ENCODE assay signal across 16 cellular contexts in genomic region chr21:45412909-45413581, GRCh38. TPM values are rescaled to one million over a fixed set of nuclear protein-coding genes. Genes with fewer than 3 reads are reported as not detected.
DNase-seq lines count a peak whose midpoint lies in the region; ATAC-seq, FAIRE-seq and TF ChIP-seq lines count a peak whose summit lies in the region.
"Had no signal": no experiment of that assay in that cellular context is flagged by ENCODE, and none has a peak within 500 bp of the region (broad histone marks: within the 10 kb centered on the region; RNA-seq: fewer than 3 reads in every experiment).

No MANE protein-coding gene starts in this region.

- H3K79me2 ChIP-seq in K562 (ENCODE audit: control insufficient read depth, insufficient read depth, low read length) = peaks cover 30% of the 10 kb centered on the region

- TF ChIP-seq POLR2A in K562 (conservative IDR thresholded peaks at IDR 0.05) = no peak

- H3K4me3 ChIP-seq in HUES64 (ENCODE audit: low read length) (no peak overlapping the region), K562 (no peak overlapping the region)
- H3K4me3 ChIP-seq: skin epidermis had no signal

- TF ChIP-seq RAD21 in K562 (CRISPR knock-in tag; conservative IDR thresholded peaks at IDR 0.05 in 1 of 2, IDR thresholded peaks at IDR 0.05 in 1 of 2) = no peak

- in situ Hi-C loops in K562 (cut with MboI) = no loop called here

- TF ChIP-seq CTCF in K562 (IDR thresholded peaks at IDR 0.05 in 2 of 3, conservative IDR thresholded peaks at IDR 0.05 in 1 of 3; ENCODE audit: insufficient read depth in 2 of 3, low read depth in 1 of 3, low read length in 3 of 3) = no peak

- H3K4me1 ChIP-seq in HUES64 (ENCODE audit: insufficient read depth, low read length) = peaks cover 62% of the 10 kb centered on the region
- peaks cover 41 to 90% of the 10 kb centered on the region in 2 experiments for H3K4me1 ChIP-seq in K562 (replicated peaks in 1 of 2; ENCODE audit: control insufficient read depth in 2 of 2, insufficient read depth in 2 of 2, low read length in 2 of 2)

- H3K9me3 ChIP-seq in HUES64 (ENCODE audit: insufficient read depth, low read depth, low read length) (no peaks in the 10 kb centered on the region), K562 (replicated peaks; ENCODE audit: control insufficient read depth, insufficient read depth, low read depth, low read length) (no peaks in the 10 kb centered on the region)

- CTCF ChIA-PET in K562 (lab: Yijun Ruan, JAX; ENCODE audit: low intra/inter-chr PET ratio) = no interaction called here

- H3K9ac ChIP-seq in HUES64 (ENCODE audit: low read depth, low read length) (peak overlapping the region; percentile 12; the same call in 1 of the 2 replicates), K562 (ENCODE audit: insufficient read depth in 1 of 2, low read depth in 2 of 2, low read length in 2 of 2) (peak overlapping the region; percentile 8 to 18; a peak in 2 of 4 replicates)

- intact Hi-C loops in K562 (cut with micrococcal nuclease) = no loop called here

- BruUV-seq in K562 (replicated peaks; lab: Mats Ljungman, UMichigan) = no TSS peak

- ATAC-seq in K562 (no peak), HG02981 (IDR thresholded peaks at IDR 0.05; ENCODE audit: unreplicated experiment) (no peak), GM21447 (IDR thresholded peaks at IDR 0.05; ENCODE audit: unreplicated experiment) (no peak)
- ATAC-seq: activated T-helper 17 cell treated with anti-CD3 and anti-CD28 coated beads, Interleukin-2, amount 50 U/mL, for 72 hours; effector memory CD8-positive, alpha-beta T cell had no signal

- H3K9me1 ChIP-seq in K562 (ENCODE audit: control insufficient read depth, insufficient read depth, low read length) = peaks cover 5% of the 10 kb centered on the region

- H3K36me3 ChIP-seq in HUES64 (ENCODE audit: insufficient read depth, low read length) (peaks cover 15% of the 10 kb centered on the region; the same call in 1 of the 2 replicates), K562 (ENCODE audit: control insufficient read depth, insufficient read depth, low read length) (no peaks in the 10 kb centered on the region)

- H3K27me3 ChIP-seq in HUES64 (ENCODE audit: insufficient read depth, low read length) (no peaks in the 10 kb centered on the region), K562 (ENCODE audit: control insufficient read depth in 2 of 2, insufficient read depth in 2 of 2, low read length in 2 of 2) (no peaks in the 10 kb centered on the region)

- POLR2A ChIA-PET in K562 (lab: Yijun Ruan, JAX) = interaction anchor here (0.8 to 1.6 kb wide), 4 partner anchors 9 to 124 kb away, joined by 3 to 15 read pairs (median 4); no protein-coding TSS in a partner anchor

- TF ChIP-seq EP300 in K562 (IDR thresholded peaks at IDR 0.05; ENCODE audit: low read length) = no peak

- H3K27ac ChIP-seq in HUES64 (ENCODE audit: low read depth, low read length) = 0 out of 2 replicates have a peak overlapping the region, but pooled peaks have one; percentile 14
- no peak overlapping the region for H3K27ac ChIP-seq in K562 (ENCODE audit: extremely low read depth, low read depth, low read length)
- H3K27ac ChIP-seq: skin epidermis had no signal

- H3K4me2 ChIP-seq in K562 (ENCODE audit: insufficient read depth, low read length) = no peak overlapping the region; the same call in 1 of the 2 replicates

- DNase-seq in K562 (ENCODE audit: extremely low read depth in 1 of 4, low spot score in 3 of 4) (no peak), islet precursor cell (peak; percentile 50), retina (peak; percentile 64), NCI-H446 treated with DMSO at 0.1 percent for 48 hours (lab: John Stamatoyannopoulos, UW) (no peak), NCI-H146 (lab: John Stamatoyannopoulos, UW) (no peak)
- DNase-seq: activated CD4-positive, CD25-positive, alpha-beta regulatory T cell treated with anti-CD3 and anti-CD28 coated beads, Interleukin-2, amount 50 U/mL, for 72 hours; effector memory CD8-positive, alpha-beta T cell; NCI-H2171; stimulated activated CD4-positive, alpha-beta T cell treated with anti-CD3 and anti-CD28 coated beads, Interleukin-4, amount 100 ng/mL, for 4 hours; T-helper 2 cell had no signal

- no peak for FAIRE-seq in K562 (lab: Jason Lieb, UNC)
- FAIRE-seq: H54 had no signal

- H2AFZ ChIP-seq in K562 (ENCODE audit: low read depth, low read length) = no peak overlapping the region

- peaks cover 1% of the 10 kb centered on the region; the same call in 1 of the 2 replicates for H4K20me1 ChIP-seq in K562 (replicated peaks; ENCODE audit: control insufficient read depth, insufficient read depth, low read length)

- WGBS in HUES64 = 73% methylated on average over 27 of the region's 27 CpGs
- WGBS in K562 (ENCODE audit: insufficient coverage, low coverage, missing lambda C conversion rate) = 61% methylated on average over 25 of the region's 27 CpGs

TF ChIP-seq in K562, 482 proteins besides CTCF, POLR2A, EP300 and RAD21 (continues in another document):
- TF ChIP-seq ZNF146 (CRISPR knock-in tag; IDR thresholded peaks at IDR 0.05; ENCODE audit: unreplicated experiment) (no peak), ZFP91 (CRISPR knock-in tag; IDR thresholded peaks at IDR 0.05) (0 out of 2 replicates have a peak, but pooled peaks have one; percentile 11), CXXC5 (CRISPR knock-in tag; IDR thresholded peaks at IDR 0.05) (0 out of 2 replicates have a peak, but pooled peaks have one; percentile 2), KAT7 (CRISPR knock-in tag; IDR thresholded peaks at IDR 0.05; ENCODE audit: borderline replicate concordance) (peak; percentile 53; the same call in 1 of the 2 replicates), MAX (CRISPR knock-in tag; IDR thresholded peaks at IDR 0.05) (peak; percentile 39; the same call in 1 of the 2 replicates), ZBTB33 (CRISPR knock-in tag; IDR thresholded peaks at IDR 0.05) (peak; percentile 82)

RNA-seq across cellular contexts. Expression of gene COL18A1, which starts 8.1 kb away (rescaled TPM):
- 84.3 TPM for polyA plus RNA-seq in HUES64 (2013, experiment 1 of 2)
- polyA plus RNA-seq in HUES64 (2013, experiment 2 of 2) = 87.8 TPM
- 18.2 and 47.1 TPM in 2 replicates for total RNA-seq in K562 (2011; cell fraction: chromatin; rRNA removed; ENCODE audit: low replicate concordance)
- total RNA-seq in K562 (2011; cell fraction: nucleolus; rRNA removed) = 42.8 and 53.0 TPM in 2 replicates
- 26.1 and 28.1 TPM in 2 replicates for total RNA-seq in K562 (2011; cell fraction: nucleoplasm; rRNA removed)
- total RNA-seq in K562 (2014; rRNA removed) (12.0 and 16.1 TPM in 2 replicates), K562 (2014; rRNA removed; fragmentation: Illumina TruSeq; extraction: Trizol) (0.54 and 1.1 TPM in 2 replicates), K562 (2015; rRNA removed; fragmentation: Illumina TruSeq; extraction: Trizol) (1.6 and 2.3 TPM in 2 replicates), K562 (2021) (16.1 and 16.4 TPM in 2 replicates)
- polyA plus RNA-seq in K562 (2011; rRNA removed) (4.9 and 16.8 TPM in 2 replicates), K562 (2014; fragmentation: Illumina TruSeq; extraction: Trizol) (2.0 and 5.5 TPM in 2 replicates), K562 (2014; fragmentation: Nextera tagmentation; extraction: Ambion mirVana) (under 1 TPM; 0.14 to 0.25 TPM), K562 (2014; rRNA removed) (7.8 and 11.8 TPM in 2 replicates)
- polyA plus RNA-seq in K562 (2011; cell fraction: cytosol; rRNA removed) = 23.2 and 39.2 TPM in 2 replicates
- polyA plus RNA-seq in K562 (2011; cell fraction: nucleus; rRNA removed) = 67.4 and 83.8 TPM in 2 replicates
- 6.2 and 11.5 TPM in 2 replicates for polyA plus RNA-seq in K562 (2012)
- polyA minus RNA-seq in K562 (2011; rRNA and poly(A)+ RNA removed) = 2.9 and 3.3 TPM in 2 replicates
- 11.5 and 49.2 TPM in 2 replicates for polyA minus RNA-seq in K562 (2011; cell fraction: cytosol; rRNA and poly(A)+ RNA removed)
- polyA minus RNA-seq in K562 (2011; cell fraction: nucleus; rRNA and poly(A)+ RNA removed) = 11.6 and 22.0 TPM in 2 replicates

Comparison
In these comparisons a context has a peak if more than half of its experiments do, and no peak if none do; other contexts are left out.
1. DNase-seq: peak in islet precursor cell (single experiment) and retina (single experiment); none in K562 (0 of 4), NCI-H446 treated with DMSO at 0.1 percent for 48 hours (single experiment) and NCI-H146 (single experiment).